11 cellular contexts compared by ENCODE assay signal in genomic region chr3:79767953-79768282, GRCh38. TPM values are rescaled to one million over a fixed set of nuclear protein-coding genes. Genes with fewer than 3 reads are reported as not detected.
A peak's percentile ranks its signal among the peaks of the same experiment; 100 is the strongest.
DNase-seq lines count a peak whose midpoint lies in the region; ATAC-seq, FAIRE-seq and TF ChIP-seq lines count a peak whose summit lies in the region.
"Had no signal": no experiment of that assay in that cellular context is flagged by ENCODE, and none has a peak within 500 bp of the region (broad histone marks: within the 10 kb centered on the region; RNA-seq: fewer than 3 reads in every experiment).

TSS of gene ROBO1 (minus strand) at chr3:79767998.

- H3K9me3 Mint-ChIP-seq in MCF 10A (ENCODE audit: unreplicated experiment) = peaks cover 5% of the 10 kb centered on the region

- no peak for DNase-seq in M059J (ENCODE audit: low read depth)
- no peak for DNase-seq in MCF 10A (ENCODE audit: unreplicated experiment)
- DNase-seq in kidney = no peak
- DNase-seq in GM12891 (ENCODE audit: insufficient read length, low spot score) = no peak
- DNase-seq in activated CD8-positive, alpha-beta memory T cell treated with anti-CD3 and anti-CD28 coated beads for 24 hours = no peak
- no peak for DNase-seq in activated CD4-positive, CD25-positive, alpha-beta regulatory T cell (lab: John Stamatoyannopoulos, UW)
- DNase-seq: NCI-H1436; stimulated activated naive CD4-positive, alpha-beta T cell treated with Interleukin-2 at 50 U/mL for 16 hours had no signal

- H3K27ac Mint-ChIP-seq in MCF 10A (ENCODE audit: low read depth, unreplicated experiment) = no peak within 1 kb of the TSS

- CTCF ChIA-PET in MCF 10A (lab: Yijun Ruan, JAX) = interaction anchor here (0.6 kb wide), 1 partner anchor 927 kb away, joined by 7 read pairs; no protein-coding TSS in a partner anchor

- no TSS peak for BruUV-seq in MCF 10A (replicated peaks; lab: Mats Ljungman, UMichigan)

- H3K4me1 ChIP-seq in kidney (ENCODE audit: control insufficient read depth in 1 of 2, insufficient read depth in 1 of 2, low read depth in 1 of 2, low read length in 2 of 2) (no peaks in the 10 kb centered on the region), stomach smooth muscle (ENCODE audit: control insufficient read depth, insufficient read depth, low read length) (peaks cover 4% of the 10 kb centered on the region)

- H3K4me3 ChIP-seq in kidney (ENCODE audit: low read length in 2 of 2) (peak within 1 kb of the TSS; percentile 19 to 35), stomach smooth muscle (ENCODE audit: low read length in 2 of 2) (peak within 1 kb of the TSS; percentile 54 to 64)

- TF ChIP-seq CTCF in MCF 10A (IDR thresholded peaks at IDR 0.05; ENCODE audit: unreplicated experiment) (no peak), kidney (IDR thresholded peaks at IDR 0.05; ENCODE audit: borderline replicate concordance, extremely low read depth, insufficient read depth) (no peak)

- no peak for TF ChIP-seq POLR2A in GM12891 (IDR thresholded peaks at IDR 0.05; ENCODE audit: low read depth, low read length)

- H3K9me3 ChIP-seq in kidney (ENCODE audit: control insufficient read depth in 1 of 2, low read length in 2 of 2) = no peaks in the 10 kb centered on the region
- H3K9me3 ChIP-seq in stomach smooth muscle (ENCODE audit: control insufficient read depth in 2 of 2, low read length in 2 of 2) = no peaks in the 10 kb centered on the region

- H3K27ac ChIP-seq in kidney (ENCODE audit: low read depth in 2 of 2, low read length in 2 of 2) (no peak within 1 kb of the TSS), stomach smooth muscle (ENCODE audit: low read length) (no peak within 1 kb of the TSS)
- H3K27ac ChIP-seq: VCaP had no signal

- no peaks in the 10 kb centered on the region for H3K27me3 Mint-ChIP-seq in MCF 10A (ENCODE audit: insufficient read depth, unreplicated experiment)

- no peaks in the 10 kb centered on the region for H3K36me3 Mint-ChIP-seq in MCF 10A (ENCODE audit: insufficient read depth, unreplicated experiment)

- intact Hi-C loops in MCF 10A (cut with micrococcal nuclease) = no loop called here
- intact Hi-C loops in kidney (cut with DNase I) = no loop called here

- POLR2A ChIA-PET in MCF 10A (lab: Yijun Ruan, JAX) = no interaction called here

- no peak for ATAC-seq in HG03025 (IDR thresholded peaks at IDR 0.05; ENCODE audit: low FRiP score, unreplicated experiment)

- H3K9ac ChIP-seq in kidney (ENCODE audit: low read length in 2 of 2) (no peak within 1 kb of the TSS), stomach smooth muscle (ENCODE audit: low read length in 2 of 2) (no peak within 1 kb of the TSS)

- no peaks in the 10 kb centered on the region for H3K4me1 Mint-ChIP-seq in MCF 10A (ENCODE audit: insufficient read depth, unreplicated experiment)

- no peak within 1 kb of the TSS for H3K4me3 Mint-ChIP-seq in MCF 10A (ENCODE audit: unreplicated experiment)

- peaks cover 15 to 19% of the 10 kb centered on the region in 2 donors for H3K27me3 ChIP-seq in stomach smooth muscle (ENCODE audit: control insufficient read depth in 1 of 2, insufficient read depth in 2 of 2, low read length in 2 of 2)

- FAIRE-seq in kidney (lab: Jason Lieb, UNC) = no peak
- no peak for FAIRE-seq in GM12891 (lab: Jason Lieb, UNC)

- H3K36me3 ChIP-seq in kidney (ENCODE audit: control insufficient read depth in 1 of 2, insufficient read depth in 2 of 2, low read length in 2 of 2) = no peaks in the 10 kb centered on the region
- no peaks in the 10 kb centered on the region for H3K36me3 ChIP-seq in stomach smooth muscle (ENCODE audit: control insufficient read depth in 2 of 2, insufficient read depth in 2 of 2, low read length in 2 of 2)

TF ChIP-seq in GM12891, 5 proteins besides CTCF, POLR2A, EP300 and RAD21:
- TF ChIP-seq SPI1 (IDR thresholded peaks at IDR 0.05; ENCODE audit: low read depth, low read length) (no peak), PAX5 (IDR thresholded peaks at IDR 0.05; ENCODE audit: insufficient read depth, low read length, severe bottlenecking) (no peak), TAF1 (IDR thresholded peaks at IDR 0.05; ENCODE audit: low read depth, low read length) (no peak), POLR2AphosphoS5 (IDR thresholded peaks at IDR 0.05; ENCODE audit: low read depth, low read length) (no peak), POU2F2 (IDR thresholded peaks at IDR 0.05; ENCODE audit: low read depth, low read length) (no peak)

RNA-seq across cellular contexts. Expression of gene ROBO1, which starts in this region (rescaled TPM):
- 14.2 and 19.0 TPM in 2 replicates for total RNA-seq in M059J (2014; rRNA removed; shearing (Covaris generic))
- total RNA-seq in MCF 10A (2022) (30.3 and 32.2 TPM in 2 replicates), kidney (22.1 TPM)
- 2.1 TPM for polyA plus RNA-seq in kidney (ENCODE audit: insufficient read depth, low read depth, low replicate concordance)
- 22.5 TPM for polyA plus RNA-seq in GM12891 (2012; ENCODE audit: low read depth, missing spikeins)
